In genomic region chr2:43068053-43068471, GRCh38 we compare ENCODE assay signal across 19 cellular contexts.
DNase-seq lines count a peak whose midpoint lies in the region; ATAC-seq and TF ChIP-seq lines count a peak whose summit lies in the region.
"Had no signal": no experiment of that assay in that cellular context is flagged by ENCODE, and none has a peak within 500 bp of the region (broad histone marks: within the 10 kb centered on the region; RNA-seq: fewer than 3 reads in every experiment).

No MANE protein-coding gene starts in this region.

- H3K27ac Mint-ChIP-seq in CD14-positive monocyte: no peak overlapping the region
- H3K27ac Mint-ChIP-seq: T-helper 17 cell had no signal

- no peak for TF ChIP-seq POLR2A in ovary (IDR thresholded peaks at IDR 0.05)

- H3K4me1 ChIP-seq in SJSA1 (replicated peaks): peaks cover 27% of the 10 kb centered on the region
- peaks cover 12% of the 10 kb centered on the region for H3K4me1 ChIP-seq in ovary (ENCODE audit: insufficient read depth)
- H3K4me1 ChIP-seq in HAP-1: no peaks in the 10 kb centered on the region
- H3K4me1 ChIP-seq: pancreas had no signal

- in situ Hi-C loops in HAP-1 (cut with MboI; ENCODE audit: low sequenced_read_pairs): no loop called here

- intact Hi-C loops in CD14-positive monocyte (cut with micrococcal nuclease) (no loop called here), ovary (cut with DNase I) (no loop called here)

- H3K36me3 ChIP-seq in SJSA1: no peaks in the 10 kb centered on the region
- H3K36me3 ChIP-seq in ovary: no peaks in the 10 kb centered on the region
- no peaks in the 10 kb centered on the region for H3K36me3 ChIP-seq in HAP-1 (replicated peaks)
- H3K36me3 ChIP-seq: pancreas had no signal

- H3K4me1 Mint-ChIP-seq in CD14-positive monocyte: peaks cover 27% of the 10 kb centered on the region

- H3K27me3 Mint-ChIP-seq in CD14-positive monocyte (ENCODE audit: low read depth in 3 of 3): peaks cover 2 to 6% (median 3%) of the 10 kb centered on the region in 3 donors
- H3K27me3 Mint-ChIP-seq: T-helper 17 cell had no signal

- no peak for TF ChIP-seq EP300 in ovary (IDR thresholded peaks at IDR 0.05)

- H3K9me3 ChIP-seq in SJSA1 (replicated peaks) (no peaks in the 10 kb centered on the region), ovary (no peaks in the 10 kb centered on the region), HAP-1 (no peaks in the 10 kb centered on the region)
- H3K9me3 ChIP-seq: mucosa of descending colon, pancreas had no signal

- H3K4me3 ChIP-seq in SJSA1 (no peak overlapping the region), ovary (no peak overlapping the region), HAP-1 (no peak overlapping the region)
- H3K4me3 ChIP-seq: mucosa of descending colon, pancreas had no signal

- TF ChIP-seq CTCF in CD14-positive monocyte (IDR thresholded peaks at IDR 0.05) (no peak), ovary (IDR thresholded peaks at IDR 0.05) (no peak)

- peak overlapping the region; percentile 46 for H3K27ac ChIP-seq in SJSA1
- no peak overlapping the region for H3K27ac ChIP-seq in ovary
- H3K27ac ChIP-seq: pancreas had no signal

- no peak for ATAC-seq in GM19452 (IDR thresholded peaks at IDR 0.05; ENCODE audit: unreplicated experiment)
- no peak for ATAC-seq in GM18511 (IDR thresholded peaks at IDR 0.05; ENCODE audit: unreplicated experiment)
- ATAC-seq: mucosa of descending colon, pancreas, T-helper 17 cell had no signal

- no peaks in the 10 kb centered on the region for H3K27me3 ChIP-seq in SJSA1 (replicated peaks)
- H3K27me3 ChIP-seq in ovary: no peaks in the 10 kb centered on the region
- H3K27me3 ChIP-seq in HAP-1 (ENCODE audit: low read depth): no peaks in the 10 kb centered on the region
- H3K27me3 ChIP-seq: pancreas had no signal

- peaks cover 0 to 3% (median 0%) of the 10 kb centered on the region in 7 donors for H3K9me3 Mint-ChIP-seq in CD14-positive monocyte

- 77 to 86% (median 83%) methylated on average over 48 of the region's 48 CpGs for WGBS in ovary, 3 donors

- peak overlapping the region; percentile 21 to 58 for H3K4me3 Mint-ChIP-seq in CD14-positive monocyte
- H3K4me3 Mint-ChIP-seq: T-helper 17 cell had no signal

- DNase-seq in CD14-positive monocyte (ENCODE audit: low spot score) (peak; percentile 30), SJSA1 (ENCODE audit: low read depth in 1 of 2, low spot score in 2 of 2) (no peak), iPS-NIHi11 (ENCODE audit: low spot score) (peak; percentile 19), ovary (peak in 3 of 5 donors; percentile 9 to 34 (median 30)), HAP-1 (ENCODE audit: low spot score in 2 of 2) (no peak), AG08396 (ENCODE audit: low spot score) (no peak)
- DNase-seq: activated CD4-positive, CD25-positive, alpha-beta regulatory T cell; activated gamma-delta T cell; cortex of kidney; EL; Karpas-422; mucosa of descending colon; NCI-H1417 treated with DMSO at 0.1 percent for 48 hours; NCI-H345; SHP77 treated with DMSO at 0.1 percent for 48 hours; T-helper 17 cell had no signal

- H3K36me3 Mint-ChIP-seq in CD14-positive monocyte: peaks cover 0 to 2% of the 10 kb centered on the region in 2 donors

Comparison
In these comparisons a context has a peak if more than half of its experiments do, and no peak if none do; other contexts are left out.
1. DNase-seq: peak in CD14-positive monocyte (single experiment), iPS-NIHi11 (single experiment) and ovary (3 of 5); none in SJSA1 (0 of 2), HAP-1 (0 of 2) and AG08396 (single experiment).